ENCODE assay signal across 8 cellular contexts in genomic region chr19:55383789-55384575, GRCh38. TPM values are rescaled to one million over a fixed set of nuclear protein-coding genes. Genes with fewer than 3 reads are reported as not detected.
DNase-seq lines count a peak whose midpoint lies in the region; ATAC-seq, FAIRE-seq and TF ChIP-seq lines count a peak whose summit lies in the region.

Gene TMEM238, minus strand, starts transcription at chr19:55384292. Its CDS starts 33 bp downstream, at chr19:55384259.

- H3K23me2 ChIP-seq in H1 (ENCODE audit: low read depth, low read length), result peaks cover 31% of the 10 kb centered on the region

- no peak within 1 kb of the TSS for H3K23ac ChIP-seq in H1 (ENCODE audit: insufficient read length)

- no peaks in the 10 kb centered on the region for H3K9me3 ChIP-seq in H1 (ENCODE audit: insufficient read depth in 2 of 2, low read depth in 1 of 2, low read length in 1 of 2)
- peaks cover 0 to 2% of the 10 kb centered on the region in 2 donors for H3K9me3 ChIP-seq in lung (ENCODE audit: control insufficient read depth in 2 of 2, insufficient read depth in 1 of 2, low read length in 1 of 2)

- H3K4me3 ChIP-seq in H1 (ENCODE audit: extremely low read depth in 1 of 4, insufficient read depth in 2 of 4, low read depth in 3 of 4, low read length in 4 of 4) (peak within 1 kb of the TSS; percentile 89 to 97 (median 94)), lung (peak within 1 kb of the TSS; percentile 50)

- TF ChIP-seq CTCF in H1 (IDR thresholded peaks at IDR 0.05; ENCODE audit: control extremely low read depth in 1 of 3, insufficient read depth in 1 of 3, low read depth in 1 of 3, low read length in 3 of 3) (peak in 1 of 3 experiments; percentile 18; a peak in 1 of 4 replicates), lung (IDR thresholded peaks at IDR 0.05; ENCODE audit: control extremely low read depth, extremely low read depth) (no peak)

- H3K4me3 Mint-ChIP-seq in activated CD4-positive, alpha-beta memory T cell treated with anti-CD3 and anti-CD28 coated beads for 36 hours, result peak within 1 kb of the TSS; percentile 96

- H4K8ac ChIP-seq in H1 (ENCODE audit: extremely low read depth, insufficient read depth, low read length), result peak within 1 kb of the TSS; percentile 92

- H3K27me3 ChIP-seq in H1 (replicated peaks in 1 of 4; ENCODE audit: control insufficient read depth in 3 of 4, extremely low read depth in 1 of 4, insufficient read depth in 3 of 4, low read length in 3 of 4) (peaks cover 0 to 7% (median 3%) of the 10 kb centered on the region in 4 experiments; a peak in 4 of 7 replicates), lung (ENCODE audit: control insufficient read depth, insufficient read depth) (no peaks in the 10 kb centered on the region)

- H4K91ac ChIP-seq in H1 (replicated peaks; ENCODE audit: insufficient read length, low read length), result peak within 1 kb of the TSS; percentile 86

- peak within 1 kb of the TSS; percentile 73 to 94 (median 82) for H3K9ac ChIP-seq in H1 (replicated peaks in 1 of 4; ENCODE audit: extremely low read depth in 1 of 4, low read depth in 3 of 4, low read length in 3 of 4)

- peak within 1 kb of the TSS; percentile 65 for H3K56ac ChIP-seq in H1 (replicated peaks; ENCODE audit: insufficient read length, low read depth, low read length)

- peak in 1 of 2 experiments; percentile 26; a peak in 1 of 3 replicates for TF ChIP-seq POLR2A in H1 (IDR thresholded peaks at IDR 0.05; ENCODE audit: control extremely low read depth in 1 of 2, low read depth in 2 of 2, low read length in 2 of 2)

- peaks cover 43% of the 10 kb centered on the region for H3K4me1 Mint-ChIP-seq in activated CD4-positive, alpha-beta memory T cell treated with anti-CD3 and anti-CD28 coated beads for 36 hours (ENCODE audit: low read depth)

- peak within 1 kb of the TSS; percentile 99 for H3K14ac ChIP-seq in H1 (ENCODE audit: insufficient read length)

- H4K5ac ChIP-seq in H1 (ENCODE audit: insufficient read length, low read depth, low read length), result peak within 1 kb of the TSS; percentile 53

- TF ChIP-seq RAD21 in H1 (IDR thresholded peaks at IDR 0.05 in 1 of 2, conservative IDR thresholded peaks at IDR 0.05 in 1 of 2; ENCODE audit: low read depth in 2 of 2, low read length in 2 of 2), result peak in 1 of 2 experiments; percentile 34; a peak in 2 of 4 replicates

- TF ChIP-seq EP300 in H1 (IDR thresholded peaks at IDR 0.05; ENCODE audit: borderline replicate concordance in 1 of 2, low read depth in 2 of 2, low read length in 2 of 2), result no peak

- peak within 1 kb of the TSS; percentile 84; the same call in 1 of the 2 replicates for H2BK12ac ChIP-seq in H1 (ENCODE audit: low read depth, low read length)

- peaks cover 20 to 40% of the 10 kb centered on the region in 2 experiments for H4K20me1 ChIP-seq in H1 (replicated peaks in 1 of 2; ENCODE audit: control insufficient read depth in 1 of 2, insufficient read depth in 2 of 2, low read length in 2 of 2)

- H3K79me2 ChIP-seq in H1 (ENCODE audit: control insufficient read depth in 1 of 2, insufficient read depth in 2 of 2, low read length in 2 of 2), result peaks cover 17 to 27% of the 10 kb centered on the region in 2 experiments; a peak in 3 of 4 replicates

- H3K9me3 Mint-ChIP-seq in activated CD4-positive, alpha-beta memory T cell treated with anti-CD3 and anti-CD28 coated beads for 36 hours, result no peaks in the 10 kb centered on the region

- H2AFZ ChIP-seq in H1 (ENCODE audit: low read length), result peak within 1 kb of the TSS; percentile 91; the same call in 1 of the 2 replicates

- peak within 1 kb of the TSS; percentile 94 for H3K18ac ChIP-seq in H1 (ENCODE audit: extremely low read depth, low read length)

- H3K36me3 Mint-ChIP-seq in activated CD4-positive, alpha-beta memory T cell treated with anti-CD3 and anti-CD28 coated beads for 36 hours, result peaks cover 33% of the 10 kb centered on the region

- H3K36me3 ChIP-seq in H1 (ENCODE audit: control insufficient read depth in 2 of 4, insufficient read depth in 4 of 4, low read length in 3 of 4) (peaks cover 15 to 24% (median 20%) of the 10 kb centered on the region in 4 experiments), lung (ENCODE audit: control insufficient read depth in 2 of 2, insufficient read depth in 2 of 2, low read length in 2 of 2) (peaks cover 3 to 20% of the 10 kb centered on the region in 2 donors)

- peak within 1 kb of the TSS; percentile 93 to 95 for H3K4me2 ChIP-seq in H1 (ENCODE audit: insufficient read depth in 1 of 2, low read depth in 2 of 2, low read length in 2 of 2)

- H3K79me1 ChIP-seq in H1 (ENCODE audit: low read depth, low read length), result peaks cover 28% of the 10 kb centered on the region

- no peak within 1 kb of the TSS for H3K27ac ChIP-seq in H1 (ENCODE audit: low read depth, low read length)
- peak within 1 kb of the TSS; percentile 93 to 97 for H3K27ac ChIP-seq in lung (ENCODE audit: low read depth in 1 of 2, low read length in 1 of 2)

- no peak for FAIRE-seq in H1 (lab: Jason Lieb, UNC)

- no peak for DNase-seq in activated CD4-positive, CD25-positive, alpha-beta regulatory T cell (lab: John Stamatoyannopoulos, UW)
- peak; percentile 72 for DNase-seq in NCI-H2171 (lab: John Stamatoyannopoulos, UW)
- peak; percentile 68 for DNase-seq in activated CD4-positive, alpha-beta memory T cell treated with anti-CD3 and anti-CD28 coated beads for 36 hours
- peak in 1 of 2 experiments; percentile 72 for DNase-seq in H1 (ENCODE audit: low read depth in 1 of 2, low spot score in 2 of 2)
- peak; percentile 56 for DNase-seq in lung (ENCODE audit: low spot score)
- peak; percentile 42 for DNase-seq in stimulated activated naive CD4-positive, alpha-beta T cell treated with Interleukin-2 at 50 U/mL for 16 hours (lab: John Stamatoyannopoulos, UW)

- peak within 1 kb of the TSS; percentile 92 for H3K27ac Mint-ChIP-seq in activated CD4-positive, alpha-beta memory T cell treated with anti-CD3 and anti-CD28 coated beads for 36 hours

- H2BK20ac ChIP-seq in H1 (ENCODE audit: low read length), result no peak within 1 kb of the TSS

- intact Hi-C loops in activated CD4-positive, alpha-beta memory T cell treated with anti-CD3 and anti-CD28 coated beads for 36 hours (cut with micrococcal nuclease), result loop anchor here (2.0 kb wide), 1 partner anchor 259 kb away; the partner anchor contains the start of gene ZNF581

- CTCF ChIA-PET in activated CD4-positive, alpha-beta memory T cell treated with anti-CD3 and anti-CD28 coated beads for 36 hours (lab: Charles Lee), result interaction anchor here (0.6 to 3.2 kb wide), 22 partner anchors 12 to 297 kb away, joined by 3 to 43 read pairs (median 4); partner anchors contain the start of genes HSPBP1, KMT5C, PPP6R1 and ZNF628
- CTCF ChIA-PET in H1 (lab: Charles Lee; ENCODE audit: partially characterized antibody), result interaction anchor here (0.9 to 3.2 kb wide), 23 partner anchors 10 to 503 kb away, joined by 3 to 37 read pairs (median 4); partner anchors contain the start of gene UBE2S

- H2BK120ac ChIP-seq in H1 (replicated peaks; ENCODE audit: low read depth, low read length), result peak within 1 kb of the TSS; percentile 38

- H2BK15ac ChIP-seq in H1 (ENCODE audit: low read length), result peak within 1 kb of the TSS; percentile 81; the same call in 1 of the 2 replicates

- peak; percentile 2 to 8 for ATAC-seq in activated CD4-positive, CD25-positive, alpha-beta regulatory T cell treated with anti-CD3 and anti-CD28 coated beads, Interleukin-2, amount 50 U/mL, for 24 hours
- ATAC-seq in lung (ENCODE audit: insufficient read depth, low FRiP score) (no peak), GM18511 (IDR thresholded peaks at IDR 0.05; ENCODE audit: unreplicated experiment) (no peak)

- H2BK5ac ChIP-seq in H1 (ENCODE audit: low read depth, low read length), result peak within 1 kb of the TSS; percentile 80

- WGBS in H1 (ENCODE audit: extremely low coverage in 1 of 2, insufficient coverage in 1 of 2, insufficient read length in 1 of 2, insufficient replicate concordance in 2 of 2, low coverage in 1 of 2, low lambda C conversion rate in 2 of 2, missing lambda C conversion rate in 1 of 2), 2 experiments, result 3% methylated on average over 88 of the region's 108 CpGs; no CpG with 5 or more reads in 1 of the 2 experiments
- WGBS in lung, 2 donors, result 2 to 4% methylated on average over 77 to 108 of the region's 108 CpGs

- peaks cover 0 to 37% (median 27%) of the 10 kb centered on the region in 4 experiments; a peak in 6 of 7 replicates for H3K4me1 ChIP-seq in H1 (replicated peaks in 1 of 4; ENCODE audit: control insufficient read depth in 3 of 4, insufficient read depth in 4 of 4, low read length in 3 of 4)
- peaks cover 12 to 32% of the 10 kb centered on the region in 2 donors for H3K4me1 ChIP-seq in lung (ENCODE audit: control insufficient read depth in 2 of 2, insufficient read depth in 2 of 2, low read length in 2 of 2)

- H2AK5ac ChIP-seq in H1 (ENCODE audit: low read depth, low read length), result peak within 1 kb of the TSS; percentile 88

- H3K4ac ChIP-seq in H1 (replicated peaks; ENCODE audit: insufficient read length, low read depth, low read length), result peak within 1 kb of the TSS; percentile 91

- no peaks in the 10 kb centered on the region for H3K27me3 Mint-ChIP-seq in activated CD4-positive, alpha-beta memory T cell treated with anti-CD3 and anti-CD28 coated beads for 36 hours

- POLR2A ChIA-PET in activated CD4-positive, alpha-beta memory T cell treated with anti-CD3 and anti-CD28 coated beads for 36 hours (lab: Charles Lee), result interaction anchor here (0.8 to 10.6 kb wide), 16 partner anchors 8 to 222 kb away, joined by 3 to 118 read pairs (median 8); partner anchors contain the start of genes FIZ1, HSPBP1, KMT5C and PPP6R1
- POLR2A ChIA-PET in H1 (lab: Charles Lee; ENCODE audit: partially characterized antibody), result interaction anchor here (0.5 to 26.7 kb wide), 34 partner anchors 9 to 297 kb away, joined by 3 to 874 read pairs (median 5); partner anchors contain the start of genes COX6B2, FIZ1, HSPBP1 and IL11

TF ChIP-seq in H1, 55 proteins besides CTCF, POLR2A, EP300 and RAD21 (continues in another document):
- TF ChIP-seq CEBPB (IDR thresholded peaks at IDR 0.05; ENCODE audit: low read depth, low read length) (no peak), RNF2 (IDR thresholded peaks at IDR 0.05; ENCODE audit: borderline replicate concordance, low read depth, low read length, missing control alignments, poor library complexity, severe bottlenecking) (no peak), CREB1 (IDR thresholded peaks at IDR 0.05) (peak; percentile 21; the same call in 1 of the 2 replicates), CHD2 (IDR thresholded peaks at IDR 0.05; ENCODE audit: low read length) (peak; percentile 48)

RNA-seq across cellular contexts. Expression of gene TMEM238, which starts in this region (rescaled TPM):
- total RNA-seq in activated CD4-positive, alpha-beta memory T cell treated with anti-CD3 and anti-CD28 coated beads for 36 hours, result 1 to 10 TPM; 6.3 to 7.0 TPM
- total RNA-seq in H1 (2021; fragmentation: NEBNext Ultra II Directional; extraction: Animal tissue kit (Norgen Biotek cat#: 25700)), result 3.8 and 3.9 TPM in 2 replicates
- polyA plus RNA-seq in H1 (2011; rRNA removed) (0.49 and 0.53 TPM in 2 replicates), lung (under 1 TPM; 0.76 to 0.89 TPM)
- 1.9 TPM for polyA plus RNA-seq in H1 (2011; cell fraction: cytosol; rRNA removed)
- polyA plus RNA-seq in H1 (2011; cell fraction: nucleus; rRNA removed), result 1.2 TPM
- 0.50 to 2.6 TPM (median 1.5 TPM) in 4 replicates for polyA plus RNA-seq in H1 (2012, experiment 1 of 2)
- polyA plus RNA-seq in H1 (2012, experiment 2 of 2), result not detected
- polyA plus RNA-seq in H1 (2013, experiment 1 of 2), result 2.1 TPM
- 1.3 TPM for polyA plus RNA-seq in H1 (2013, experiment 2 of 2)
- polyA minus RNA-seq in H1 (2011; rRNA and poly(A)+ RNA removed), result not detected in 2 replicates
- 2.3 TPM for polyA minus RNA-seq in H1 (2011; cell fraction: cytosol; rRNA and poly(A)+ RNA removed)
- 1.1 TPM for polyA minus RNA-seq in H1 (2011; cell fraction: nucleus; rRNA and poly(A)+ RNA removed)
- total RNA-seq in lung, result 10 to 100 TPM in 1 of 2 donors, under 1 TPM in 1; 0.43 to 31.0 TPM

Comparison
In these comparisons a context has a peak if more than half of its experiments do, and no peak if none do; other contexts are left out.
1. ATAC-seq: peak in activated CD4-positive, CD25-positive, alpha-beta regulatory T cell treated with anti-CD3 and anti-CD28 coated beads, Interleukin-2, amount 50 U/mL, for 24 hours (2 of 2); none in lung (single experiment) and GM18511 (single experiment).
2. DNase-seq: peak in NCI-H2171 (single experiment), activated CD4-positive, alpha-beta memory T cell treated with anti-CD3 and anti-CD28 coated beads for 36 hours (single experiment), lung (single experiment) and stimulated activated naive CD4-positive, alpha-beta T cell treated with Interleukin-2 at 50 U/mL for 16 hours (single experiment); none in activated CD4-positive, CD25-positive, alpha-beta regulatory T cell (0 of 4).